Comparison of ENCODE assay signal across 22 cellular contexts in the genomic region with DNA sequence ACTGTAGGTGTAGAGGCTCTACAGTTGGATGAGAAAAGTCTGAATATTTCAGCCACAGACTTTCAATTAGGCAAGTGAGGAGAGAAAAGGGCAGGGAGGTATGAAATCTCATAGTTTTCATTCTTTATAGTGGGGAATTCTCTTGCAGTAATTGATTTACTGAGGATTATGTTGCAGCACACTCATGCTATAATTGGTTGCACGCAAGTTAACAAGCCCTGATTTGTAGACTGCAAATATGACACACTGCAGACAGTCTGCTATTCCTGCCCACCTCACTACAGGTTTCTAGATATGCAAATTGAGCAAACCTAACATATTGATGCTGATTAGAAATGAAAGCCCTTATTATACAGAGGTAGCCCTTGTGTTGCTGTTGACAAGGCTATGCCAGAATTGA.
DNase-seq lines count a peak whose midpoint lies in the region; ATAC-seq and TF ChIP-seq lines count a peak whose summit lies in the region.
"Had no signal": no experiment of that assay in that cellular context is flagged by ENCODE, and none has a peak within 500 bp of the region (broad histone marks: within the 10 kb centered on the region; RNA-seq: fewer than 3 reads in every experiment).

No MANE protein-coding gene starts in this region.

- DNase-seq in NCI-H146 (lab: John Stamatoyannopoulos, UW): peak; percentile 16
- no peak for DNase-seq in NCI-H146 treated with DMSO at 0.1 percent for 48 hours (lab: John Stamatoyannopoulos, UW; ENCODE audit: unreplicated experiment)
- DNase-seq in AG09309 (ENCODE audit: low read depth): peak; percentile 38
- peak; percentile 23 for DNase-seq in NCI-H526 treated with DMSO at 0.1 percent for 48 hours (lab: John Stamatoyannopoulos, UW)
- peak; percentile 70 for DNase-seq in retinal pigment epithelial cell (ENCODE audit: low read depth)
- DNase-seq: C1 segment of cervical spinal cord; CD4-positive, alpha-beta memory T cell; COR-L47; EL; GDM1; GOT3; KBM-7; MV-4-11; NCI-H1105; NCI-H1694; NCI-H2029 treated with DMSO at 0.1 percent for 48 hours; NCI-H524; SHP77 had no signal

- TF ChIP-seq CTCF in AG09309 (IDR thresholded peaks at IDR 0.05; ENCODE audit: control insufficient read depth, insufficient read depth, low read depth, low read length, missing control alignments) (no peak), retinal pigment epithelial cell (conservative IDR thresholded peaks at IDR 0.05; ENCODE audit: low read depth, low read length) (no peak)

- no peak for ATAC-seq in GM21423 (IDR thresholded peaks at IDR 0.05; ENCODE audit: unreplicated experiment)
- no peak for ATAC-seq in HG02610 (IDR thresholded peaks at IDR 0.05; ENCODE audit: unreplicated experiment)
- ATAC-seq: GM12878 had no signal

- H3K4me3 ChIP-seq in AG09309 (ENCODE audit: control insufficient read depth, low read depth, low read length) (no peak overlapping the region), retinal pigment epithelial cell (ENCODE audit: low read length) (no peak overlapping the region)
- H3K4me3 ChIP-seq: GM12878, HAP-1 had no signal
